ENCODE assay signal across 1 cellular context in the genomic region with DNA sequence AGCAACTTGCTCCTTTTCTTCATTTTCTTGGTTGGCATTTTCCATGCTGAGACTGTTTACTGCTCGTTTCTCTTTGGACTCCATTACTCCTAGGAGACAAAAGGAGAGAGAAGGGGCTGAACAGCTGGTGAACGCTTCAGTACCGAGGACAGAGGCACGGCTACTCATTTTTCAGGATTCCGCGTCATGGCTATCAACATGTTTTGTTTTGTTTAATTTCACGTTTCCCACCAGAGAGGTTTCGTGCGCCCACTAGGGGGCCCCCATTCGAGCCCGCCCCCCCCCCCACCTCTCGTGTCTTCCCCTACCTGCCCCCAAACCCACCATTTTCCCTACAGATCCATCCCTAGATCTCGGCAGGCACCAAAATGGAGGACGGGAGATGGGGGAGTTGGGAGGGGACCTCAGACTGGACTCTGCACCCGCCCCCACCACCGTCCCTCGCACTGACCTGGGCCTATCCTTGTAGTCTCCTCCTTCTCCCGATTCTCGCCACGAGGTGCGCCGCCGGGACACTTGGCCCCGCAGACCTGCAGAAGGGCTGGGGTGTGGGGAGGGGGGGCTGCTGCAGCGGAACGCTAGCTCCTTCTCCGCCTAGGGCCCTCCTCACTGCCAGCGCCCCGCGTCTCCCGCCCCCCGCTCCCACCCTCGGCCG.
TF ChIP-seq lines count a peak whose summit lies in the region.

No MANE protein-coding gene starts in this region.

TF ChIP-seq in K562, 482 proteins besides CTCF, POLR2A, EP300 and RAD21 (continued from another document and continues in another):
- TF ChIP-seq, protein P1, sequence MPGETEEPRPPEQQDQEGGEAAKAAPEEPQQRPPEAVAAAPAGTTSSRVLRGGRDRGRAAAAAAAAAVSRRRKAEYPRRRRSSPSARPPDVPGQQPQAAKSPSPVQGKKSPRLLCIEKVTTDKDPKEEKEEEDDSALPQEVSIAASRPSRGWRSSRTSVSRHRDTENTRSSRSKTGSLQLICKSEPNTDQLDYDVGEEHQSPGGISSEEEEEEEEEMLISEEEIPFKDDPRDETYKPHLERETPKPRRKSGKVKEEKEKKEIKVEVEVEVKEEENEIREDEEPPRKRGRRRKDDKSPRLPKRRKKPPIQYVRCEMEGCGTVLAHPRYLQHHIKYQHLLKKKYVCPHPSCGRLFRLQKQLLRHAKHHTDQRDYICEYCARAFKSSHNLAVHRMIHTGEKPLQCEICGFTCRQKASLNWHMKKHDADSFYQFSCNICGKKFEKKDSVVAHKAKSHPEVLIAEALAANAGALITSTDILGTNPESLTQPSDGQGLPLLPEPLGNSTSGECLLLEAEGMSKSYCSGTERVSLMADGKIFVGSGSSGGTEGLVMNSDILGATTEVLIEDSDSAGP (CRISPR knock-in tag; IDR thresholded peaks at IDR 0.05) = no peak
- TF ChIP-seq, protein P2, sequence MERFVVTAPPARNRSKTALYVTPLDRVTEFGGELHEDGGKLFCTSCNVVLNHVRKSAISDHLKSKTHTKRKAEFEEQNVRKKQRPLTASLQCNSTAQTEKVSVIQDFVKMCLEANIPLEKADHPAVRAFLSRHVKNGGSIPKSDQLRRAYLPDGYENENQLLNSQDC (CRISPR knock-in tag; IDR thresholded peaks at IDR 0.05) = no peak
- TF ChIP-seq ZNF407 (IDR thresholded peaks at IDR 0.05; ENCODE audit: low read depth) (no peak), MGA (IDR thresholded peaks at IDR 0.05) (no peak), ERF (CRISPR knock-in tag; IDR thresholded peaks at IDR 0.05) (no peak), SAP30 (IDR thresholded peaks at IDR 0.05; ENCODE audit: borderline replicate concordance, insufficient read depth, low read depth, low read length, poor library complexity, severe bottlenecking) (no peak), ZNF57 (CRISPR knock-in tag; IDR thresholded peaks at IDR 0.05) (no peak), HNRNPLL (IDR thresholded peaks at IDR 0.05; ENCODE audit: low read depth, low read length, poor library complexity, severe bottlenecking) (no peak), BMI1 (IDR thresholded peaks at IDR 0.05; ENCODE audit: low read length) (no peak), NR4A1 (CRISPR knock-in tag; IDR thresholded peaks at IDR 0.05) (no peak), NR4A1 (tag; IDR thresholded peaks at IDR 0.05) (no peak), HLTF (IDR thresholded peaks at IDR 0.05) (no peak), SP1 (CRISPR knock-in tag; IDR thresholded peaks at IDR 0.05) (no peak), CHCHD3 (CRISPR knock-in tag; IDR thresholded peaks at IDR 0.05) (no peak), ZNF740 (CRISPR knock-in tag; IDR thresholded peaks at IDR 0.05) (no peak), ZNF740 (tag; IDR thresholded peaks at IDR 0.05) (peak in 1 of 2 experiments; percentile 40; a peak in 1 of 4 replicates), EHMT2 (IDR thresholded peaks at IDR 0.05) (peak; percentile 84), KAT2B (IDR thresholded peaks at IDR 0.05; ENCODE audit: low read depth, low read length) (no peak)
- TF ChIP-seq, protein P3, sequence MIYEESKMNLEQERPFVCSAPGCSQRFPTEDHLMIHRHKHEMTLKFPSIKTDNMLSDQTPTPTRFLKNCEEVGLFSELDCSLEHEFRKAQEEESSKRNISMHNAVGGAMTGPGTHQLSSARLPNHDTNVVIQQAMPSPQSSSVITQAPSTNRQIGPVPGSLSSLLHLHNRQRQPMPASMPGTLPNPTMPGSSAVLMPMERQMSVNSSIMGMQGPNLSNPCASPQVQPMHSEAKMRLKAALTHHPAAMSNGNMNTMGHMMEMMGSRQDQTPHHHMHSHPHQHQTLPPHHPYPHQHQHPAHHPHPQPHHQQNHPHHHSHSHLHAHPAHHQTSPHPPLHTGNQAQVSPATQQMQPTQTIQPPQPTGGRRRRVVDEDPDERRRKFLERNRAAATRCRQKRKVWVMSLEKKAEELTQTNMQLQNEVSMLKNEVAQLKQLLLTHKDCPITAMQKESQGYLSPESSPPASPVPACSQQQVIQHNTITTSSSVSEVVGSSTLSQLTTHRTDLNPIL (CRISPR knock-in tag; IDR thresholded peaks at IDR 0.05) = no peak
- TF ChIP-seq, protein P4, sequence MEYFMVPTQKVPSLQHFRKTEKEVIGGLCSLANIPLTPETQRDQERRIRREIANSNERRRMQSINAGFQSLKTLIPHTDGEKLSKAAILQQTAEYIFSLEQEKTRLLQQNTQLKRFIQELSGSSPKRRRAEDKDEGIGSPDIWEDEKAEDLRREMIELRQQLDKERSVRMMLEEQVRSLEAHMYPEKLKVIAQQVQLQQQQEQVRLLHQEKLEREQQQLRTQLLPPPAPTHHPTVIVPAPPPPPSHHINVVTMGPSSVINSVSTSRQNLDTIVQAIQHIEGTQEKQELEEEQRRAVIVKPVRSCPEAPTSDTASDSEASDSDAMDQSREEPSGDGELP (CRISPR knock-in tag; IDR thresholded peaks at IDR 0.05; ENCODE audit: borderline replicate concordance) = 0 out of 2 replicates have a peak, but pooled peaks have one; percentile 22
